Comparison of ENCODE assay signal across 1 cellular context in the genomic region with DNA sequence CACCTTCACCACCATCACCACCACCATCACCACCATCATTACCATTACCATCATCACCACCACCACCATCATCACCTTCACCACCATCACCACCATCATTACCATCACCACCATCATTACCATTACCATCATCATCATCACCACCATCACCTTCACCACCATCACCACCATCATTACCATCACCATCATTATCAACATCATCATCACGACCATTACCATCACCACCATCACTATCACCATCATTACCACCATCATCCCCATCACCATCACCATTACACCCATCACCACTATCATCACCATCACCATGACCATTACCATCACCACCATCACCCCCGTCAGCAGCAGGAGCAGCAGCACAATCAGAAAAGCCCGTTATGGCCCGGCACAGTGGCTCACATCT.
TF ChIP-seq lines count a peak whose summit lies in the region.

No MANE protein-coding gene starts in this region.

TF ChIP-seq in GM12878, 131 proteins besides CTCF, POLR2A, EP300 and RAD21:
- TF ChIP-seq, protein P1, sequence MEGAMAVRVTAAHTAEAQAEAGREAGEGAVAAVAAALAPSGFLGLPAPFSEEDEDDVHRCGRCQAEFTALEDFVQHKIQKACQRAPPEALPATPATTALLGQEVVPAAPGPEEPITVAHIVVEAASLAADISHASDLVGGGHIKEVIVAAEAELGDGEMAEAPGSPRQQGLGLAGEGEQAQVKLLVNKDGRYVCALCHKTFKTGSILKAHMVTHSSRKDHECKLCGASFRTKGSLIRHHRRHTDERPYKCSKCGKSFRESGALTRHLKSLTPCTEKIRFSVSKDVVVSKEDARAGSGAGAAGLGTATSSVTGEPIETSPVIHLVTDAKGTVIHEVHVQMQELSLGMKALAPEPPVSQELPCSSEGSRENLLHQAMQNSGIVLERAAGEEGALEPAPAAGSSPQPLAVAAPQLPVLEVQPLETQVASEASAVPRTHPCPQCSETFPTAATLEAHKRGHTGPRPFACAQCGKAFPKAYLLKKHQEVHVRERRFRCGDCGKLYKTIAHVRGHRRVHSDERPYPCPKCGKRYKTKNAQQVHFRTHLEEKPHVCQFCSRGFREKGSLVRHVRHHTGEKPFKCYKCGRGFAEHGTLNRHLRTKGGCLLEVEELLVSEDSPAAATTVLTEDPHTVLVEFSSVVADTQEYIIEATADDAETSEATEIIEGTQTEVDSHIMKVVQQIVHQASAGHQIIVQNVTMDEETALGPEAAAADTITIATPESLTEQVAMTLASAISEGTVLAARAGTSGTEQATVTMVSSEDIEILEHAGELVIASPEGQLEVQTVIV (IDR thresholded peaks at IDR 0.05; ENCODE audit: borderline replicate concordance, partially characterized antibody), result peak; percentile 12
- peak; percentile 64; the same call in 1 of the 2 replicates for TF ChIP-seq HDGF (IDR thresholded peaks at IDR 0.05)
- TF ChIP-seq TAF1 (IDR thresholded peaks at IDR 0.05; ENCODE audit: borderline replicate concordance, low read depth, low read length), result no peak
